Comparison of ENCODE assay signal across 27 cellular contexts in the genomic region with DNA sequence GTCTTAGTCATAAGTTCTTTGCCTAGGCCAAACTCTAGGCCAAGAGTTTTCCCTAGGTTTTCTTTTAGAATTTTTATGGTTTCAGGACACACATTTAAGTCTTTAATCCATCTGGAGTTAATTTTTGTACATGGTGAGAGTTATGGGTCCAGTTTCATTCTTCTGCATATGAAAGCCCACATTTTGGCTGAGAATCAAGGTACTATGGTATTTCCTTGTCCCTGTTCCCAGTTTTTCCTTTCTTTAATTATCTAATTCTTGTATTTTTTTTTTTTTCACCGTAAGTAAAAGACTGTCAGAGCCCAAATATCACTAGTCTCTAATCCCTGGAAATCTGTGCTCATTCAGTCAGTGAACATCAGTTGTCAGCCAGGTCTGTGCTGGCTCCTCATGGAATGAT.
"Had no signal": no experiment of that assay in that cellular context is flagged by ENCODE, and none has a peak within 500 bp of the region (broad histone marks: within the 10 kb centered on the region; RNA-seq: fewer than 3 reads in every experiment).

No MANE protein-coding gene starts in this region.

- H3K27me3 ChIP-seq: gastrocnemius medialis, testis, tibial artery had no signal

- H3K4me1 Mint-ChIP-seq: memory B cell; naive thymus-derived CD4-positive, alpha-beta T cell; stimulated activated memory B cell treated with anti-CD40 and anti-IgM and Interleukin-4, amounts not matched to agents 10 μg/mL and 1 μg/mL and 100 μg/mL, for 72 hours had no signal

- H3K4me1 ChIP-seq: colonic mucosa, esophagus muscularis mucosa, gastrocnemius medialis, psoas muscle, sigmoid colon, spleen, tibial artery had no signal

- H3K9me3 Mint-ChIP-seq: memory B cell, type B pancreatic cell had no signal

- ATAC-seq: gastrocnemius medialis; left lobe of liver; naive thymus-derived CD4-positive, alpha-beta T cell; psoas muscle; right cardiac atrium; stimulated activated memory B cell treated with anti-CD40 and anti-IgM and Interleukin-4, amounts not matched to agents 10 μg/mL and 1 μg/mL and 100 μg/mL, for 72 hours; stimulated activated naive CD8-positive, alpha-beta T cell treated with anti-CD3 and anti-CD28 coated beads, Interleukin-15, Interleukin-2, amounts not matched to agents 100 U/mL and 50 U/mL, for 24 hours had no signal

- H3K4me3 ChIP-seq: colonic mucosa, esophagus muscularis mucosa, gastrocnemius medialis, lung, psoas muscle, sigmoid colon, spleen, testis, tibial artery had no signal

- H3K36me3 ChIP-seq: colonic mucosa, esophagus muscularis mucosa, gastrocnemius medialis, sigmoid colon, spleen, tibial artery had no signal

- H3K36me3 Mint-ChIP-seq: memory B cell; naive thymus-derived CD4-positive, alpha-beta T cell; stimulated activated memory B cell treated with anti-CD40 and anti-IgM and Interleukin-4, amounts not matched to agents 10 μg/mL and 1 μg/mL and 100 μg/mL, for 72 hours; type B pancreatic cell had no signal

- H3K27ac Mint-ChIP-seq: memory B cell; naive thymus-derived CD4-positive, alpha-beta T cell; stimulated activated memory B cell treated with anti-CD40 and anti-IgM and Interleukin-4, amounts not matched to agents 10 μg/mL and 1 μg/mL and 100 μg/mL, for 72 hours; type B pancreatic cell had no signal

- H3K9me3 ChIP-seq: colonic mucosa, esophagus muscularis mucosa, gastrocnemius medialis, psoas muscle, sigmoid colon, spleen, testis, tibial artery had no signal

- FAIRE-seq: endothelial cell of umbilical vein, kidney had no signal

- H3K4me3 Mint-ChIP-seq: memory B cell; naive thymus-derived CD4-positive, alpha-beta T cell; nephron; stimulated activated memory B cell treated with anti-CD40 and anti-IgM and Interleukin-4, amounts not matched to agents 10 μg/mL and 1 μg/mL and 100 μg/mL, for 72 hours; type B pancreatic cell had no signal

- H3K27ac ChIP-seq: colonic mucosa, esophagus muscularis mucosa, gastrocnemius medialis, psoas muscle, sigmoid colon, spleen, testis, tibial artery had no signal

- DNase-seq: colonic mucosa; dermis blood vessel endothelial cell; effector memory CD4-positive, alpha-beta T cell; foreskin fibroblast; gastrocnemius medialis; head of caudate nucleus; kidney; midbrain; naive thymus-derived CD4-positive, alpha-beta T cell; nucleus accumbens; psoas muscle; right cardiac atrium; sigmoid colon; spleen; stimulated activated CD4-positive, alpha-beta T cell treated with anti-CD3 and anti-CD28 coated beads, Interleukin-4, amount 100 ng/mL, for 4 hours; stimulated activated naive CD8-positive, alpha-beta T cell treated with anti-CD3 and anti-CD28 coated beads, Interleukin-15, Interleukin-2, amounts not matched to agents 100 U/mL and 50 U/mL, for 24 hours; substantia nigra; testis; tibial artery had no signal
